22 cellular contexts compared by ENCODE assay signal in genomic region chr20:40651121-40651520, GRCh38. TPM values are rescaled to one million over a fixed set of nuclear protein-coding genes. Genes with fewer than 3 reads are reported as not detected.
DNase-seq lines count a peak whose midpoint lies in the region; ATAC-seq and TF ChIP-seq lines count a peak whose summit lies in the region.
"Had no signal": no experiment of that assay in that cellular context is flagged by ENCODE, and none has a peak within 500 bp of the region (broad histone marks: within the 10 kb centered on the region; RNA-seq: fewer than 3 reads in every experiment).

No MANE protein-coding gene starts in this region.

- H3K9me3 ChIP-seq in GM23248 (ENCODE audit: low read depth) (no peaks in the 10 kb centered on the region), adipocyte (ENCODE audit: control insufficient read depth, low read length) (no peaks in the 10 kb centered on the region), gastrocnemius medialis (no peaks in the 10 kb centered on the region)
- H3K9me3 ChIP-seq: neutrophil, suprapubic skin had no signal

- no peak overlapping the region for H2AFZ ChIP-seq in GM23248

- no peak overlapping the region for H3K4me3 Mint-ChIP-seq in osteocyte (ENCODE audit: unreplicated experiment)

- no peak overlapping the region for H3K4me2 ChIP-seq in GM23248 (ENCODE audit: unreplicated experiment)

- no peaks in the 10 kb centered on the region for H4K20me1 ChIP-seq in GM23248 (ENCODE audit: insufficient read depth)

- no peak for ATAC-seq in gastrocnemius medialis
- ATAC-seq: left ventricle myocardium superior, Right ventricle myocardium inferior had no signal

- H3K36me3 ChIP-seq in GM23248 (ENCODE audit: low read depth) (no peaks in the 10 kb centered on the region), adipocyte (ENCODE audit: control insufficient read depth, insufficient read depth, low read length, severe bottlenecking) (no peaks in the 10 kb centered on the region), gastrocnemius medialis (no peaks in the 10 kb centered on the region)
- H3K36me3 ChIP-seq: neutrophil, suprapubic skin had no signal

- no peaks in the 10 kb centered on the region for H3F3A ChIP-seq in GM23248 (ENCODE audit: insufficient read depth)

- no peaks in the 10 kb centered on the region for H3K36me3 Mint-ChIP-seq in osteocyte (ENCODE audit: unreplicated experiment)

- H3K79me2 ChIP-seq in GM23248 (ENCODE audit: insufficient read depth), result no peaks in the 10 kb centered on the region

- in situ Hi-C loops in GM23248 (cut with MboI) (no loop called here), gastrocnemius medialis (cut with MboI; ENCODE audit: low sequenced_read_pairs in 4 of 4) (no loop called here)

- TF ChIP-seq POLR2A in gastrocnemius medialis (IDR thresholded peaks at IDR 0.05), result no peak

- H3K9ac ChIP-seq in GM23248 (no peak overlapping the region), adipocyte (ENCODE audit: low read length) (no peak overlapping the region)

- no peaks in the 10 kb centered on the region for H3K9me3 Mint-ChIP-seq in osteocyte (ENCODE audit: unreplicated experiment)

- peak; percentile 52 for DNase-seq in GM23248
- DNase-seq in adipocyte (ENCODE audit: low read depth), result peak; percentile 33
- DNase-seq in fibroblast of gingiva (ENCODE audit: low read depth), result peak; percentile 65
- DNase-seq in osteocyte (ENCODE audit: extremely low spot score, unreplicated experiment), result no peak
- no peak for DNase-seq in NCI-H128 (lab: John Stamatoyannopoulos, UW; ENCODE audit: unreplicated experiment)
- no peak for DNase-seq in HT-29 (ENCODE audit: low spot score)
- DNase-seq in D341Med (ENCODE audit: low spot score), result no peak
- no peak for DNase-seq in gastrocnemius medialis
- DNase-seq: activated CD4-positive, alpha-beta T cell treated with anti-CD3 and anti-CD28 coated beads, Interleukin-2, amount 50 U/mL, for 4 hours; activated gamma-delta T cell treated with Interleukin-2 at 50 U/mL for 16 hours; AML-193; amygdala; cortex of kidney; GDM1; Kasumi-1; left ventricle myocardium superior; NCI-H2107; NCI-H524 had no signal

- peaks cover 85% of the 10 kb centered on the region for H3K4me1 Mint-ChIP-seq in osteocyte (ENCODE audit: unreplicated experiment)

- H3K27ac ChIP-seq in GM23248 (no peak overlapping the region), gastrocnemius medialis (no peak overlapping the region)
- H3K27ac ChIP-seq: neutrophil, suprapubic skin, VCaP had no signal

- TF ChIP-seq CTCF in osteocyte (IDR thresholded peaks at IDR 0.05) (no peak), gastrocnemius medialis (IDR thresholded peaks at IDR 0.05 in 4 of 5, conservative IDR thresholded peaks at IDR 0.05 in 1 of 5) (no peak)

- intact Hi-C loops in gastrocnemius medialis (cut with DNase I; ENCODE audit: low total_unique reads), result loop anchor here (5.0 kb wide), 1 partner anchor 344 kb away; no protein-coding TSS in a partner anchor

- H3K9me2 ChIP-seq in GM23248 (ENCODE audit: insufficient read depth), result no peaks in the 10 kb centered on the region

- H3K27ac Mint-ChIP-seq in osteocyte (ENCODE audit: unreplicated experiment), result peak overlapping the region; percentile 71

- H3K4me3 ChIP-seq in GM23248 (no peak overlapping the region), adipocyte (ENCODE audit: low read length) (peak overlapping the region; percentile 3), gastrocnemius medialis (no peak overlapping the region)
- H3K4me3 ChIP-seq: suprapubic skin had no signal

- H3K27me3 Mint-ChIP-seq in osteocyte (ENCODE audit: unreplicated experiment), result no peaks in the 10 kb centered on the region

- H3K4me1 ChIP-seq in GM23248 (ENCODE audit: insufficient read depth), result no peaks in the 10 kb centered on the region
- H3K4me1 ChIP-seq in adipocyte (ENCODE audit: control insufficient read depth, insufficient read depth, low read length), result peaks cover 19% of the 10 kb centered on the region
- H3K4me1 ChIP-seq in gastrocnemius medialis, result peaks cover 14 to 28% of the 10 kb centered on the region in 2 donors

- H3K27me3 ChIP-seq in GM23248 (replicated peaks; ENCODE audit: insufficient read depth), result no peaks in the 10 kb centered on the region
- H3K27me3 ChIP-seq in adipocyte (replicated peaks; ENCODE audit: control insufficient read depth, insufficient read depth, low read length), result peaks cover 5% of the 10 kb centered on the region
- no peaks in the 10 kb centered on the region for H3K27me3 ChIP-seq in gastrocnemius medialis
- H3K27me3 ChIP-seq: suprapubic skin had no signal

- 26 to 29% methylated on average over 1 of the region's 1 CpG for WGBS in GM23248 (ENCODE audit: low coverage in 1 of 2, low lambda C conversion rate in 2 of 2, missing lambda C conversion rate in 2 of 2), 2 experiments

RNA-seq across cellular contexts. Expression of gene MAFB, which starts 37.9 kb away (rescaled TPM):
- 1.8 and 1.9 TPM in 2 replicates for total RNA-seq in GM23248 (2014; rRNA removed; shearing (Covaris generic))
- 3.8 and 4.4 TPM in 2 replicates for polyA plus RNA-seq in GM23248 (2016; fragmentation: Nextera tagmentation; extraction: Ambion mirVana)
- total RNA-seq in osteocyte (27.6 and 31.9 TPM in 2 replicates), gastrocnemius medialis (10 to 100 TPM; 15.4 to 24.9 (median 18.6) TPM)
- total RNA-seq in HT-29 (2014; rRNA removed; shearing (Covaris generic)), result 0.53 and 0.76 TPM in 2 replicates

Comparison
In these comparisons a context has a peak if more than half of its experiments do, and no peak if none do; other contexts are left out.
1. DNase-seq: peak in GM23248 (single experiment), adipocyte (single experiment) and fibroblast of gingiva (single experiment); none in osteocyte (single experiment), NCI-H128 (single experiment), HT-29 (single experiment), D341Med (single experiment) and gastrocnemius medialis (0 of 2).